In genomic region chr3:46565113-46565490, GRCh38 we compare ENCODE assay signal across 12 cellular contexts. TPM values are rescaled to one million over a fixed set of nuclear protein-coding genes. Genes with fewer than 3 reads are reported as not detected.
DNase-seq lines count a peak whose midpoint lies in the region; ATAC-seq lines count a peak whose summit lies in the region.
"Had no signal": no experiment of that assay in that cellular context is flagged by ENCODE, and none has a peak within 500 bp of the region (broad histone marks: within the 10 kb centered on the region; RNA-seq: fewer than 3 reads in every experiment).

No MANE protein-coding gene starts in this region.

- H3K27ac ChIP-seq in mesodermal cell (ENCODE audit: low read depth, low read length, severe bottlenecking) (peak overlapping the region; percentile 71), thymus (ENCODE audit: low read depth) (no peak overlapping the region)
- H3K27ac ChIP-seq: upper lobe of left lung had no signal

- H3K9me3 ChIP-seq in mesodermal cell (ENCODE audit: control insufficient read depth, low read length) (peaks cover 7% of the 10 kb centered on the region), thymus (ENCODE audit: control insufficient read depth) (no peaks in the 10 kb centered on the region)
- H3K9me3 ChIP-seq: upper lobe of left lung had no signal

- H3K27me3 Mint-ChIP-seq in activated naive CD4-positive, alpha-beta T cell treated with anti-CD3 and anti-CD28 coated beads, Interleukin-2, amount 50 U/mL, for 24 hours: peaks cover 9% of the 10 kb centered on the region
- peaks cover 38% of the 10 kb centered on the region for H3K27me3 Mint-ChIP-seq in activated naive CD8-positive, alpha-beta T cell treated with anti-CD3 and anti-CD28 coated beads, Interleukin-2, amount 50 U/mL, for 24 hours

- H3K4me1 ChIP-seq in mesodermal cell (ENCODE audit: control insufficient read depth, insufficient read depth, low read length, poor library complexity, severe bottlenecking) (peaks cover 17% of the 10 kb centered on the region), thymus (ENCODE audit: control insufficient read depth, insufficient read depth, low read length) (peaks cover 3% of the 10 kb centered on the region)

- no peaks in the 10 kb centered on the region for H3K36me3 ChIP-seq in mesodermal cell (ENCODE audit: control insufficient read depth, insufficient read depth, low read length)
- H3K36me3 ChIP-seq in thymus (ENCODE audit: control insufficient read depth, insufficient read depth): no peaks in the 10 kb centered on the region
- H3K36me3 ChIP-seq: upper lobe of left lung had no signal

- peaks cover 3% of the 10 kb centered on the region for H3K27me3 ChIP-seq in thymus (ENCODE audit: control insufficient read depth, insufficient read depth)

- H3K4me3 Mint-ChIP-seq in activated naive CD4-positive, alpha-beta T cell treated with anti-CD3 and anti-CD28 coated beads, Interleukin-2, amount 50 U/mL, for 24 hours: peak overlapping the region; percentile 73
- peak overlapping the region; percentile 55 for H3K4me3 Mint-ChIP-seq in activated naive CD8-positive, alpha-beta T cell treated with anti-CD3 and anti-CD28 coated beads, Interleukin-2, amount 50 U/mL, for 24 hours

- H3K36me3 Mint-ChIP-seq in activated naive CD4-positive, alpha-beta T cell treated with anti-CD3 and anti-CD28 coated beads, Interleukin-2, amount 50 U/mL, for 24 hours: no peaks in the 10 kb centered on the region
- H3K36me3 Mint-ChIP-seq in activated naive CD8-positive, alpha-beta T cell treated with anti-CD3 and anti-CD28 coated beads, Interleukin-2, amount 50 U/mL, for 24 hours (ENCODE audit: low read depth): no peaks in the 10 kb centered on the region

- H3K4me3 ChIP-seq in mesodermal cell (ENCODE audit: extremely low read depth, insufficient read depth, low read length, poor library complexity, severe bottlenecking) (no peak overlapping the region), thymus (ENCODE audit: low read length) (peak overlapping the region; percentile 59)

- no peak for ATAC-seq in activated naive CD8-positive, alpha-beta T cell treated with anti-CD3 and anti-CD28 coated beads, Interleukin-2, amount 50 U/mL, for 24 hours
- ATAC-seq in GM19328 (IDR thresholded peaks at IDR 0.05; ENCODE audit: unreplicated experiment) (no peak), GM19324 (IDR thresholded peaks at IDR 0.05; ENCODE audit: low FRiP score, unreplicated experiment) (no peak)

- DNase-seq in activated naive CD4-positive, alpha-beta T cell treated with Interleukin-2 at 50 U/mL for 16 hours: no peak
- no peak for DNase-seq in activated naive CD8-positive, alpha-beta T cell treated with anti-CD3 and anti-CD28 coated beads, Interleukin-2, amount 50 U/mL, for 24 hours
- DNase-seq in activated effector memory CD4-positive, alpha-beta T cell treated with anti-CD3 and anti-CD28 coated beads, Interleukin-2, amount 50 U/mL, for 16 hours: no peak
- DNase-seq: AML-193; NCI-H526; stimulated activated CD4-positive, alpha-beta T cell treated with anti-CD3 and anti-CD28 coated beads, Interleukin-4, amount 100 ng/mL, for 1 hour; upper lobe of left lung had no signal

- no peaks in the 10 kb centered on the region for H3K9me3 Mint-ChIP-seq in activated naive CD4-positive, alpha-beta T cell treated with anti-CD3 and anti-CD28 coated beads, Interleukin-2, amount 50 U/mL, for 24 hours
- no peaks in the 10 kb centered on the region for H3K9me3 Mint-ChIP-seq in activated naive CD8-positive, alpha-beta T cell treated with anti-CD3 and anti-CD28 coated beads, Interleukin-2, amount 50 U/mL, for 24 hours

- H3K27ac Mint-ChIP-seq in activated naive CD4-positive, alpha-beta T cell treated with anti-CD3 and anti-CD28 coated beads, Interleukin-2, amount 50 U/mL, for 24 hours: no peak overlapping the region
- no peak overlapping the region for H3K27ac Mint-ChIP-seq in activated naive CD8-positive, alpha-beta T cell treated with anti-CD3 and anti-CD28 coated beads, Interleukin-2, amount 50 U/mL, for 24 hours

- peaks cover 13% of the 10 kb centered on the region for H3K4me1 Mint-ChIP-seq in activated naive CD4-positive, alpha-beta T cell treated with anti-CD3 and anti-CD28 coated beads, Interleukin-2, amount 50 U/mL, for 24 hours
- H3K4me1 Mint-ChIP-seq in activated naive CD8-positive, alpha-beta T cell treated with anti-CD3 and anti-CD28 coated beads, Interleukin-2, amount 50 U/mL, for 24 hours: peaks cover 12% of the 10 kb centered on the region

- 79 to 85% methylated on average over 2 to 3 of the region's 4 CpGs for WGBS in mesodermal cell (ENCODE audit: insufficient coverage in 2 of 2), 2 experiments
- 94% methylated on average over 4 of the region's 4 CpGs for WGBS in thymus

RNA-seq across cellular contexts. Expression of gene LRRC2, which starts 1.0 kb away (rescaled TPM):
- polyA plus RNA-seq in mesodermal cell (2013, experiment 1 of 2): 0.74 TPM
- 1.4 TPM for polyA plus RNA-seq in mesodermal cell (2013, experiment 2 of 2)
- 2.4 TPM for polyA plus RNA-seq in thymus

RNA-seq across cellular contexts. Expression of gene FAM240A, which starts 47.2 kb away (rescaled TPM):
- not detected for polyA plus RNA-seq in mesodermal cell (2013, experiment 1 of 2)
- not detected for polyA plus RNA-seq in mesodermal cell (2013, experiment 2 of 2)
- polyA plus RNA-seq in thymus: 0.37 TPM
